35 cellular contexts compared by ENCODE assay signal in the genomic region with DNA sequence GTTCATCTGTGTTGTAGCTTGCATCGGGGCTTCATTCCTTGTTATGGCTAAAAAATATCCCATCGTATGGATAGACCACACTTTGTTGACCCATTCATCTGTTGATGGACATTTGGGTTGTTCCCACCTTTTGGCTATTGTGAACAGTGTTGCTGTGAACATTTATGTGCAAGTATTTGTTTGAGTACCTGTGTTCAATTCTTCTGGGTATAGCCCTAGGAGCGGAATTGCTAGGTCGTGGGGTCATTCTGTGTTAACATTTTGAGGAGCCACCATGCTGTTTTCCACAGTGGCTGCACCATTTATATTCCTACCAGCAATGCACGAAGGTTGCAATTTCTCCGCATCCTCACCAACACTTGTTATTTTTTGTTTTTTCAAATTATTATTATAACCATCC. TPM values are rescaled to one million over a fixed set of nuclear protein-coding genes. Genes with fewer than 3 reads are reported as not detected.
DNase-seq lines count a peak whose midpoint lies in the region; ATAC-seq, FAIRE-seq and TF ChIP-seq lines count a peak whose summit lies in the region.
"Had no signal": no experiment of that assay in that cellular context is flagged by ENCODE, and none has a peak within 500 bp of the region (broad histone marks: within the 10 kb centered on the region; RNA-seq: fewer than 3 reads in every experiment).

No MANE protein-coding gene starts in this region.

- H3K4me2 ChIP-seq in K562 (ENCODE audit: insufficient read depth, low read length) (no peak overlapping the region), osteoblast (ENCODE audit: insufficient read depth, low read length) (no peak overlapping the region)
- H3K4me2 ChIP-seq: A549 had no signal

- no peaks in the 10 kb centered on the region for H3K36me3 ChIP-seq in HEK293 (ENCODE audit: control insufficient read depth in 2 of 2, insufficient read depth in 1 of 2, low read length in 2 of 2)
- no peaks in the 10 kb centered on the region for H3K36me3 ChIP-seq in RWPE2 (ENCODE audit: low read depth)
- H3K36me3 ChIP-seq in adrenal gland (replicated peaks in 1 of 2), result no peaks in the 10 kb centered on the region
- H3K36me3 ChIP-seq in K562 (ENCODE audit: control insufficient read depth, insufficient read depth, low read length), result no peaks in the 10 kb centered on the region
- H3K36me3 ChIP-seq in osteoblast (ENCODE audit: insufficient read depth, low read length), result no peaks in the 10 kb centered on the region
- no peaks in the 10 kb centered on the region for H3K36me3 ChIP-seq in MG63
- H3K36me3 ChIP-seq: BE2C; BLaER1; BLaER1 treated with 17β-estradiol and CSF1 and Interleukin-3, amounts not matched to agents 10 nM and 100 nM had no signal

- TF ChIP-seq EP300 in K562 (IDR thresholded peaks at IDR 0.05; ENCODE audit: low read length), result no peak

- H3K79me2 ChIP-seq in K562 (ENCODE audit: control insufficient read depth, insufficient read depth, low read length), result no peaks in the 10 kb centered on the region
- no peaks in the 10 kb centered on the region for H3K79me2 ChIP-seq in osteoblast (ENCODE audit: insufficient read depth, low read length)

- POLR2A ChIA-PET in HEK293 (lab: Yijun Ruan, JAX), result no interaction called here
- POLR2A ChIA-PET in K562 (lab: Yijun Ruan, JAX), result interaction anchor here (0.6 kb wide), 1 partner anchor 18 kb away, joined by 3 read pairs; no protein-coding TSS in a partner anchor

- no peak overlapping the region for H3K4me3 ChIP-seq in HEK293 (ENCODE audit: low read depth, low read length)
- H3K4me3 ChIP-seq in RWPE2 (ENCODE audit: severe bottlenecking), result no peak overlapping the region
- no peak overlapping the region for H3K4me3 ChIP-seq in adrenal gland
- H3K4me3 ChIP-seq in K562, result no peak overlapping the region
- H3K4me3 ChIP-seq in osteoblast (ENCODE audit: insufficient read depth, low read length), result no peak overlapping the region
- H3K4me3 ChIP-seq in MG63, result no peak overlapping the region
- H3K4me3 ChIP-seq: A549; BLaER1; BLaER1 treated with 17β-estradiol and CSF1 and Interleukin-3, amounts not matched to agents 10 nM and 100 nM had no signal

- no peaks in the 10 kb centered on the region for H3K9me1 ChIP-seq in K562 (ENCODE audit: control insufficient read depth, insufficient read depth, low read length)

- CTCF ChIA-PET in HEK293 (lab: Yijun Ruan, JAX), result interaction anchor here (0.6 to 1.0 kb wide), 3 partner anchors 24 to 1214 kb away, joined by 3 to 4 read pairs (median 4); no protein-coding TSS in a partner anchor
- CTCF ChIA-PET in K562 (lab: Yijun Ruan, JAX; ENCODE audit: low intra/inter-chr PET ratio), result no interaction called here

- in situ Hi-C loops in K562 (cut with MboI), result no loop called here

- intact Hi-C loops in adrenal gland (cut with DNase I), result no loop called here
- intact Hi-C loops in K562 (cut with micrococcal nuclease), result no loop called here

- no peaks in the 10 kb centered on the region; the same call in 1 of the 2 replicates for H4K20me1 ChIP-seq in K562 (replicated peaks; ENCODE audit: control insufficient read depth, insufficient read depth, low read length)
- H4K20me1 ChIP-seq in osteoblast (ENCODE audit: insufficient read depth, low read length), result no peaks in the 10 kb centered on the region
- H4K20me1 ChIP-seq: BLaER1 had no signal

- no peaks in the 10 kb centered on the region for H3K27me3 ChIP-seq in RWPE2 (ENCODE audit: insufficient read depth, poor library complexity, severe bottlenecking)
- H3K27me3 ChIP-seq in adrenal gland, result no peaks in the 10 kb centered on the region
- H3K27me3 ChIP-seq in K562 (ENCODE audit: control insufficient read depth in 2 of 2, insufficient read depth in 2 of 2, low read length in 2 of 2), result peaks cover 2 to 22% of the 10 kb centered on the region in 2 experiments; a peak in 3 of 5 replicates
- peaks cover 8% of the 10 kb centered on the region for H3K27me3 ChIP-seq in osteoblast (ENCODE audit: insufficient read depth, low read length)
- no peaks in the 10 kb centered on the region for H3K27me3 ChIP-seq in MG63
- H3K27me3 ChIP-seq: BE2C had no signal

- FAIRE-seq in K562 (lab: Jason Lieb, UNC), result no peak
- FAIRE-seq: A204.1, A549, D721Med had no signal

- DNase-seq in RWPE2 (ENCODE audit: low spot score) (no peak), adrenal gland (no peak), K562 (ENCODE audit: extremely low read depth in 1 of 4, low spot score in 3 of 4) (no peak), osteoblast (ENCODE audit: insufficient read length, low spot score, missing footprints) (no peak), MG63 (no peak)
- DNase-seq: 8988T; ACHN; AML-193; BE2C; C1 segment of cervical spinal cord; Caco-2; Calu3; CD4-positive, alpha-beta memory T cell; CD4-positive, alpha-beta T cell; CD4-positive, CD25-positive, alpha-beta regulatory T cell; CD8-positive, alpha-beta memory T cell; CD8-positive, alpha-beta T cell; COR-L47; DMS 273 treated with DMSO at 0.1 percent for 48 hours; DMS153; DMS53; DMS79; DMS79 treated with DMSO at 0.1 percent for 48 hours; DND-41; EL had no signal

- TF ChIP-seq POLR2A in adrenal gland (IDR thresholded peaks at IDR 0.05) (no peak), K562 (conservative IDR thresholded peaks at IDR 0.05) (no peak)

- no peaks in the 10 kb centered on the region for H3K4me1 ChIP-seq in HEK293 (ENCODE audit: control insufficient read depth, insufficient read depth, low read length)
- H3K4me1 ChIP-seq in RWPE2 (ENCODE audit: insufficient read depth, poor library complexity, severe bottlenecking), result peaks cover 31% of the 10 kb centered on the region
- H3K4me1 ChIP-seq in adrenal gland (replicated peaks in 1 of 2), result peaks cover 15 to 43% of the 10 kb centered on the region in 2 donors
- H3K4me1 ChIP-seq in K562 (replicated peaks in 1 of 2; ENCODE audit: control insufficient read depth in 2 of 2, insufficient read depth in 2 of 2, low read length in 2 of 2), result peaks cover 14 to 16% of the 10 kb centered on the region in 2 experiments; a peak in 4 of 5 replicates
- H3K4me1 ChIP-seq in osteoblast (ENCODE audit: insufficient read depth, low read length), result peaks cover 24% of the 10 kb centered on the region

- H3K9me3 ChIP-seq in HEK293 (ENCODE audit: control insufficient read depth, insufficient read depth, low read depth, low read length), result no peaks in the 10 kb centered on the region
- no peaks in the 10 kb centered on the region for H3K9me3 ChIP-seq in RWPE2 (ENCODE audit: severe bottlenecking)
- no peaks in the 10 kb centered on the region for H3K9me3 ChIP-seq in adrenal gland (replicated peaks in 1 of 3)
- H3K9me3 ChIP-seq in K562 (replicated peaks; ENCODE audit: control insufficient read depth, insufficient read depth, low read depth, low read length), result 0 out of 2 replicates have a peak, but pooled peaks cover 3% of the 10 kb centered on the region
- H3K9me3 ChIP-seq in osteoblast (ENCODE audit: low read depth, low read length), result no peaks in the 10 kb centered on the region
- H3K9me3 ChIP-seq in MG63, result no peaks in the 10 kb centered on the region
- H3K9me3 ChIP-seq: BE2C had no signal

- 89 to 96% (median 95%) methylated on average over 6 of the region's 6 CpGs for WGBS in adrenal gland, 4 donors
- WGBS in K562 (ENCODE audit: insufficient coverage, low coverage, missing lambda C conversion rate), result 75% methylated on average over 6 of the region's 6 CpGs

- no peak overlapping the region for H3K9ac ChIP-seq in K562 (ENCODE audit: insufficient read depth in 1 of 2, low read depth in 2 of 2, low read length in 2 of 2)
- H3K9ac ChIP-seq: BLaER1; BLaER1 treated with 17β-estradiol and CSF1 and Interleukin-3, amounts not matched to agents 10 nM and 100 nM had no signal

- H3K27ac ChIP-seq in HEK293 (ENCODE audit: extremely low read depth, low read depth, low read length), result no peak overlapping the region
- peak overlapping the region; percentile 80 for H3K27ac ChIP-seq in RWPE2 (ENCODE audit: poor library complexity, severe bottlenecking)
- H3K27ac ChIP-seq in adrenal gland, result peak overlapping the region in 3 of 5 donors; percentile 8 to 79 (median 34)
- H3K27ac ChIP-seq in K562 (ENCODE audit: extremely low read depth, low read depth, low read length), result no peak overlapping the region
- no peak overlapping the region for H3K27ac ChIP-seq in osteoblast (ENCODE audit: low read depth, low read length)
- H3K27ac ChIP-seq: 22Rv1; A549; BLaER1; BLaER1 treated with 17β-estradiol and CSF1 and Interleukin-3, amounts not matched to agents 10 nM and 100 nM; C4-2B had no signal

- TF ChIP-seq CTCF in HEK293 (tag by site-specific recombination; IDR thresholded peaks at IDR 0.05) (no peak), RWPE2 (IDR thresholded peaks at IDR 0.05; ENCODE audit: poor library complexity, severe bottlenecking) (no peak), adrenal gland (IDR thresholded peaks at IDR 0.05) (no peak), K562 (IDR thresholded peaks at IDR 0.05 in 2 of 3, conservative IDR thresholded peaks at IDR 0.05 in 1 of 3; ENCODE audit: insufficient read depth in 2 of 3, low read depth in 1 of 3, low read length in 3 of 3) (no peak), osteoblast (IDR thresholded peaks at IDR 0.05; ENCODE audit: extremely low read depth, low read depth, low read length) (no peak)

- BruUV-seq in K562 (replicated peaks; lab: Mats Ljungman, UMichigan), result no TSS peak

- TF ChIP-seq RAD21 in K562 (CRISPR knock-in tag; conservative IDR thresholded peaks at IDR 0.05 in 1 of 2, IDR thresholded peaks at IDR 0.05 in 1 of 2), result no peak

- H2AFZ ChIP-seq in K562 (ENCODE audit: low read depth, low read length), result no peak overlapping the region
- H2AFZ ChIP-seq in osteoblast (ENCODE audit: low read length), result no peak overlapping the region

- no peak for ATAC-seq in RWPE2 (ENCODE audit: low read depth)
- no peak for ATAC-seq in K562
- no peak for ATAC-seq in HG03432 (IDR thresholded peaks at IDR 0.05; ENCODE audit: unreplicated experiment)
- no peak for ATAC-seq in HG03378 (IDR thresholded peaks at IDR 0.05; ENCODE audit: unreplicated experiment)
- ATAC-seq: A549; CD8-positive, alpha-beta T cell had no signal

RNA-seq across cellular contexts. Expression of gene NCOR2, which starts 23.0 kb away (rescaled TPM):
- total RNA-seq in adrenal gland (100 to 1,000 TPM in 7 of 8 donors, 10 to 100 TPM in 1; 85.3 to 243 (median 199) TPM), K562 (2014; rRNA removed) (18.2 and 22.3 TPM in 2 replicates), K562 (2014; rRNA removed; fragmentation: Illumina TruSeq; extraction: Trizol) (2.8 and 4.1 TPM in 2 replicates), K562 (2015; rRNA removed; fragmentation: Illumina TruSeq; extraction: Trizol) (8.1 and 8.4 TPM in 2 replicates), K562 (2021) (124 and 126 TPM in 2 replicates), osteoblast (45.2 and 47.1 TPM in 2 replicates)
- polyA plus RNA-seq in adrenal gland (100 to 1,000 TPM in 1 of 3 donors, 10 to 100 TPM in 2; 28.3 to 194 (median 53.3) TPM), K562 (2011; rRNA removed) (3.1 and 4.2 TPM in 2 replicates), K562 (2014; fragmentation: Illumina TruSeq; extraction: Trizol) (22.6 and 36.3 TPM in 2 replicates), K562 (2014; fragmentation: Nextera tagmentation; extraction: Ambion mirVana) (under 1 TPM; 0.18 to 0.20 TPM), K562 (2014; rRNA removed) (24.9 and 29.2 TPM in 2 replicates)
- total RNA-seq in K562 (2011; cell fraction: chromatin; rRNA removed; ENCODE audit: low replicate concordance), result 66.7 and 165 TPM in 2 replicates
- 51.9 and 54.2 TPM in 2 replicates for total RNA-seq in K562 (2011; cell fraction: nucleolus; rRNA removed)
- total RNA-seq in K562 (2011; cell fraction: nucleoplasm; rRNA removed), result 57.6 and 83.1 TPM in 2 replicates
- 4.1 and 9.7 TPM in 2 replicates for polyA plus RNA-seq in K562 (2011; cell fraction: cytosol; rRNA removed)
- polyA plus RNA-seq in K562 (2011; cell fraction: nucleus; rRNA removed), result 20.4 and 29.6 TPM in 2 replicates
- 56.5 and 65.0 TPM in 2 replicates for polyA plus RNA-seq in K562 (2012)
- polyA minus RNA-seq in K562 (2011; rRNA and poly(A)+ RNA removed), result 7.3 and 9.9 TPM in 2 replicates
- polyA minus RNA-seq in K562 (2011; cell fraction: cytosol; rRNA and poly(A)+ RNA removed), result 27.1 and 60.8 TPM in 2 replicates
- 18.8 and 19.2 TPM in 2 replicates for polyA minus RNA-seq in K562 (2011; cell fraction: nucleus; rRNA and poly(A)+ RNA removed)
- total RNA-seq in MG63 (2014; rRNA removed; shearing (Covaris generic); ENCODE audit: low replicate concordance), result 17.0 and 32.9 TPM in 2 replicates

Comparison
In these comparisons a context has a peak if more than half of its experiments do, and no peak if none do; other contexts are left out.
1. H3K27ac ChIP-seq: peak in RWPE2 (single experiment) and adrenal gland (3 of 5); none in HEK293 (single experiment), K562 (single experiment) and osteoblast (single experiment).
2. Of the 44 proteins assayed by ChIP-seq in both K562 and HEK293: peak only in K562: none; only in HEK293: SETDB1 and ZNF140; in both: none; in neither: 42.